Comparison of ENCODE assay signal across 27 cellular contexts in the genomic region with DNA sequence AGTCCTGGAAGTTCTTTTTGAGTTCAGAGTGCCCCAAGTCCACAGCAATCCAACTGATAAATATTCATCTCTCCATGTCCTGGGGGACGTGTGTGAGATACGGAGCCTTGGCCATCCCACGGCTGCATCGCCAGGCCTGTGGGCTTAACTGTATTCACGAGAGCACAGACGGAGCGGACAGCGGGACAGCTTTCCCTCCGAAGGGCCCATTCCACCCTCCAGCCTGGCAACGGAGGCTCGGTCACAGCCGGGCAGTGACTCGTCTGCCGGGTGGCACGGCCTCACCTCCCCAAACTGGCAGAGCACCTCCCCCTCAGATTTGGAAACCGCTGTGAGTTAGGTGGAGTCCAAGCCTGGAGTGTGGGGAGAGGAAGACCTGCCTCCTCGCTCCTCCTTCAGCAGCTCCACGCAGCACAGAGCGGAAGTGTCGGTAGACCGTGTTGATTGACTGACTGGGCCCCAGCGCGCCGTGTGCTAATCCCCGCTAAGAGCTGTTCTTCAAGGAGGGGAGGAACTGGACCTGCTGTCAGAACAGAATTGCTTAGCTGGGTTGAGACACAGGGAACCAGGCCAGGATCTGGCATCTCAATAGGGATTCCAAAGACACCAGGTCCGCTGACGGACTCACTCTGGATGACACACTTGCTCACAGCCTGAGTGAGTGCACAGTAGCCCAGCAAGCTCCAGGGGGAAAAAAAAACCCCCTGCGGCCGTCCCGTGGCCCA. TPM values are rescaled to one million over a fixed set of nuclear protein-coding genes. Genes with fewer than 3 reads are reported as not detected.
"Had no signal": no experiment of that assay in that cellular context is flagged by ENCODE, and none has a peak within 500 bp of the region (broad histone marks: within the 10 kb centered on the region; RNA-seq: fewer than 3 reads in every experiment).

No MANE protein-coding gene starts in this region.

- H3K9me3 ChIP-seq: colonic mucosa, gastrocnemius medialis, suprapubic skin, transverse colon had no signal

- H3K4me2 ChIP-seq: neural progenitor cell had no signal

- H3K36me3 ChIP-seq: colonic mucosa, gastrocnemius medialis, neural progenitor cell, suprapubic skin, transverse colon had no signal

- H3K4me1 ChIP-seq: colonic mucosa, gastrocnemius medialis, neural progenitor cell, transverse colon had no signal

- H3K9ac ChIP-seq: neural progenitor cell had no signal

- ATAC-seq: activated naive CD8-positive, alpha-beta T cell treated with anti-CD3 and anti-CD28 coated beads, Interleukin-2, amount 50 U/mL, for 24 hours; activated T-cell treated with anti-CD3 and anti-CD28 coated beads, Interleukin-2, amount 50 U/mL, for 4 hours; activated T-helper 17 cell treated with anti-CD3 and anti-CD28 coated beads, Interleukin-2, amount 50 U/mL, for 72 hours; gastrocnemius medialis; left colon; naive thymus-derived CD8-positive, alpha-beta T cell; stimulated activated naive B cell treated with anti-CD40 and anti-IgM and Interleukin-4, amounts not matched to agents 10 μg/mL and 1 μg/mL and 100 μg/mL, for 72 hours; T-helper 17 cell; WTC11 had no signal

- H3K27ac ChIP-seq: colonic mucosa, gastrocnemius medialis, neural progenitor cell, suprapubic skin, transverse colon had no signal

- DNase-seq: activated CD4-positive, alpha-beta memory T cell treated with anti-CD3 and anti-CD28 coated beads, Interleukin-2, amount 10 ng/mL, durations not matched to agents 7 days and 5 days; activated CD4-positive, alpha-beta T cell treated with anti-CD3 and anti-CD28 coated beads for 1 hour; activated CD4-positive, alpha-beta T cell treated with anti-CD3 and anti-CD28 coated beads, Interleukin-2, amount 10 ng/mL, durations not matched to agents 7 days and 5 days; activated CD8-positive, alpha-beta memory T cell treated with anti-CD3 and anti-CD28 coated beads, Interleukin-2, amount 50 U/mL, for 48 hours; activated gamma-delta T cell treated with Interleukin-2 at 50 U/mL for 16 hours; activated naive CD8-positive, alpha-beta T cell treated with anti-CD3 and anti-CD28 coated beads, Interleukin-2, amount 50 U/mL, for 24 hours; activated T-cell treated with anti-CD3 and anti-CD28 coated beads, Interleukin-2, amount 50 U/mL, for 4 hours; amygdala; colonic mucosa; effector CD8-positive, alpha-beta T cell; gastrocnemius medialis; glutamatergic neuron; left colon; naive thymus-derived CD8-positive, alpha-beta T cell; stimulated activated CD4-positive, alpha-beta T cell treated with anti-CD3 and anti-CD28 coated beads, Interleukin-15, amount 100 ng/mL, for 24 hours; stimulated activated CD4-positive, alpha-beta T cell treated with anti-CD3 and anti-CD28 coated beads, Interleukin-2, amount 100 ng/mL, for 24 hours; stimulated activated naive B cell treated with anti-CD40 and anti-IgM and Interleukin-4, amounts not matched to agents 10 μg/mL and 1 μg/mL and 100 μg/mL, for 72 hours; T-helper 17 cell; transverse colon had no signal

- FAIRE-seq: bronchial epithelial cell, keratinocyte had no signal

- H2AFZ ChIP-seq: neural progenitor cell had no signal

- H3K4me3 ChIP-seq: colonic mucosa, gastrocnemius medialis, neural progenitor cell, suprapubic skin, transverse colon had no signal

RNA-seq across cellular contexts. Expression of a gene that starts 10.9 kb away (rescaled TPM):
- total RNA-seq: activated CD4-positive, alpha-beta memory T cell treated with anti-CD3 and anti-CD28 coated beads, Interleukin-2, amount 10 ng/mL, durations not matched to agents 7 days and 5 days; activated CD4-positive, alpha-beta T cell treated with anti-CD3 and anti-CD28 coated beads, Interleukin-2, amount 10 ng/mL, durations not matched to agents 7 days and 5 days; activated T-helper 17 cell treated with anti-CD3 and anti-CD28 coated beads, Interleukin-2, amount 50 U/mL, for 72 hours; bronchial epithelial cell; dermis microvascular lymphatic vessel endothelial cell; epithelial cell of proximal tubule; naive thymus-derived CD8-positive, alpha-beta T cell; T-helper 17 cell had no signal
- polyA plus RNA-seq: naive thymus-derived CD8-positive, alpha-beta T cell had no signal
